Comparison of ENCODE assay signal across 19 cellular contexts in the genomic region with DNA sequence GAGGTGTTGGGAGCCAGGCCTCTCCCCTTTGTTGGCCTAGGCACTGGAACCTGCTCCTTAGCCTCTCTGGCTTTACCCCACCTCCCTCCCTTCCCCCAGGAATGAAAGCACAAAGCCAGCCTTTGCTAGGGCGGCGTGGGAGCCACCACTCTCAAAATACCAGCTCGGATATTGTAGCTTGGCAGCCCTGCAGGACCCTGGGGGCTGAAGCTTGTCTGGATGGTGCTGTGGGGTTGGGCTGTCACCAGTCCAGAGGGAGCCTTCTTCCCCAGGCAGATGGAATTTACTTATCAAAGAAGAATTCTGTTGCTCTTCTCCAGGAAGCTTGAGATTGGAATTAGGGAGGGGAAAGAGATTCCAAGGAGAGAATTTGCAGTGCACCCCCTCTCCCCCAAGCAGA.
"Had no signal": no experiment of that assay in that cellular context is flagged by ENCODE, and none has a peak within 500 bp of the region (broad histone marks: within the 10 kb centered on the region; RNA-seq: fewer than 3 reads in every experiment).

No MANE protein-coding gene starts in this region.

- H3K27ac ChIP-seq: body of pancreas, esophagus muscularis mucosa, neutrophil, parathyroid adenoma, right lobe of liver, thyroid gland had no signal

- H3K4me3 Mint-ChIP-seq: activated B cell treated with CpG ODN at 0.5 μM for 24 hours; activated CD4-positive, alpha-beta memory T cell treated with anti-CD3 and anti-CD28 coated beads, Interleukin-2, amount 10 ng/mL, durations not matched to agents 7 days and 5 days; activated CD8-positive, alpha-beta memory T cell treated with anti-CD3 and anti-CD28 coated beads, Interleukin-2, amount 10 ng/mL, durations not matched to agents 7 days and 5 days; activated naive CD8-positive, alpha-beta T cell treated with anti-CD3 and anti-CD28 coated beads, Interleukin-2, amount 10 ng/mL, durations not matched to agents 7 days and 5 days; naive B cell; T-helper 2 cell treated with Interferon-gamma antibody and Interleukin-4, amounts not matched to agents 5 μg/mL and 100 μg/mL, for 36 hours had no signal

- H3K36me3 ChIP-seq: thyroid gland had no signal

- H3K4me1 ChIP-seq: body of pancreas, parathyroid adenoma, right lobe of liver had no signal

- H3K27me3 Mint-ChIP-seq: activated B cell treated with CpG ODN at 0.5 μM for 24 hours; activated CD4-positive, alpha-beta memory T cell treated with anti-CD3 and anti-CD28 coated beads, Interleukin-2, amount 10 ng/mL, durations not matched to agents 7 days and 5 days; activated CD8-positive, alpha-beta memory T cell treated with anti-CD3 and anti-CD28 coated beads, Interleukin-2, amount 10 ng/mL, durations not matched to agents 7 days and 5 days; activated naive CD8-positive, alpha-beta T cell treated with anti-CD3 and anti-CD28 coated beads, Interleukin-2, amount 10 ng/mL, durations not matched to agents 7 days and 5 days; naive B cell had no signal

- H3K9me3 ChIP-seq: body of pancreas, esophagus muscularis mucosa, mucosa of descending colon, neutrophil, right lobe of liver, thyroid gland had no signal

- H3K27ac Mint-ChIP-seq: activated B cell treated with CpG ODN at 0.5 μM for 24 hours; activated CD8-positive, alpha-beta memory T cell treated with anti-CD3 and anti-CD28 coated beads, Interleukin-2, amount 10 ng/mL, durations not matched to agents 7 days and 5 days; activated naive CD8-positive, alpha-beta T cell treated with anti-CD3 and anti-CD28 coated beads, Interleukin-2, amount 10 ng/mL, durations not matched to agents 7 days and 5 days had no signal

- ATAC-seq: activated CD8-positive, alpha-beta memory T cell treated with anti-CD3 and anti-CD28 coated beads, Interleukin-2, amount 10 ng/mL, durations not matched to agents 7 days and 5 days; body of pancreas; mucosa of descending colon; right lobe of liver had no signal

- H3K9me3 Mint-ChIP-seq: activated B cell treated with CpG ODN at 0.5 μM for 24 hours; activated CD4-positive, alpha-beta memory T cell treated with anti-CD3 and anti-CD28 coated beads, Interleukin-2, amount 10 ng/mL, durations not matched to agents 7 days and 5 days; activated naive CD8-positive, alpha-beta T cell treated with anti-CD3 and anti-CD28 coated beads, Interleukin-2, amount 10 ng/mL, durations not matched to agents 7 days and 5 days; naive B cell; T-helper 2 cell treated with Interferon-gamma antibody and Interleukin-4, amounts not matched to agents 5 μg/mL and 100 μg/mL, for 36 hours had no signal

- H3K27me3 ChIP-seq: body of pancreas, esophagus muscularis mucosa, neutrophil, right lobe of liver, thyroid gland had no signal

- H3K4me3 ChIP-seq: body of pancreas, coronary artery, esophagus muscularis mucosa, mucosa of descending colon, right lobe of liver, smooth muscle cell, thyroid gland had no signal

- DNase-seq: activated B cell treated with CpG ODN at 0.5 μM for 24 hours; activated CD4-positive, alpha-beta memory T cell treated with anti-CD3 and anti-CD28 coated beads, Interleukin-2, amount 10 ng/mL, durations not matched to agents 7 days and 5 days; activated CD4-positive, alpha-beta T cell treated with anti-CD3 and anti-CD28 coated beads for 4 hours; activated CD8-positive, alpha-beta memory T cell treated with anti-CD3 and anti-CD28 coated beads, Interleukin-2, amount 10 ng/mL, durations not matched to agents 7 days and 5 days; activated naive CD8-positive, alpha-beta T cell treated with anti-CD3 and anti-CD28 coated beads, Interleukin-2, amount 10 ng/mL, durations not matched to agents 7 days and 5 days; body of pancreas; caudate nucleus; mesenchymal stem cell; mucosa of descending colon; naive B cell; right lobe of liver; stimulated activated CD4-positive, alpha-beta T cell treated with anti-CD3 and anti-CD28 coated beads, Interleukin-4, amount 100 ng/mL, for 1 hour; thyroid gland had no signal
